ENCODE assay signal across 1 cellular context in the genomic region with DNA sequence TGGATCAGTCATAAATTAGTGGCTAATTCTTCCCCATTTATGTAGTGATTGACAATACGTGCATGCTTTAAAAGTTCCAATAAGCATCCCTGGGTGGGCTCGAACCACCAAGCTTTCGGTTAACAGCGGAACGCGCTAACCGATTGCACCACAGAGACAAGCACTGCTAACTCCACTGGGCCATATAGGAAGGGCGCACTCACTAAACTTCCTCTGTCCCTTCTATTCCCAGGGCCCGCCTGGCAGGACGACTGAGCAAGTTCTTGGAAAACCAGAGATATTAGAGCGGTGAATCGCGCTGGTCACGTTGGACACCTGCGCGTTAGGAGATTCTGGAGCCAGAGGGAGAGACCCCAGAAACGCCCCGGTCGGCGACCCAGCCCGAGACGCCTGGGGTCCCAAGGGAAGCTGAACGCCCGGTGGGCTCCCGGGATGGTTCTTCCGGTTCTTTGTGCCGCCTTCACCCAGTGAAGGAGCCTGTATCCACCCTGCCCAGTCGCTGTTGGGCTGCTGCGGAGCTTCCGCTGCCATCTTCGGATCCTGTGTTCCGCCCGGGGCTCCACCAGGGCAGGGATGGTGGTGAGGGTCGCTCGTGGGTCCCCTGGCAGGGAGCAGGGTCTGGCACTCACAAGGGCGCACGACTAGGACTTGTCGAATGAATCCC.
TF ChIP-seq lines count a peak whose summit lies in the region.

No MANE protein-coding gene starts in this region.

TF ChIP-seq in H1, 55 proteins besides CTCF, POLR2A, EP300 and RAD21:
- peak; percentile 58; the same call in 1 of the 2 replicates for TF ChIP-seq TBP (IDR thresholded peaks at IDR 0.05; ENCODE audit: low read depth, low read length)
